In genomic region chr12:47071241-47071852, GRCh38 we compare ENCODE assay signal across 8 cellular contexts. TPM values are rescaled to one million over a fixed set of nuclear protein-coding genes. Genes with fewer than 3 reads are reported as not detected.
DNase-seq lines count a peak whose midpoint lies in the region; ATAC-seq and TF ChIP-seq lines count a peak whose summit lies in the region.

No MANE protein-coding gene starts in this region.

- H3K4me3 ChIP-seq in AG04449 (ENCODE audit: low read depth, low read length), result no peak overlapping the region
- no peak overlapping the region for H3K4me3 ChIP-seq in Panc1 (ENCODE audit: low read depth in 2 of 2, low read length in 2 of 2)

- peak; percentile 54 for ATAC-seq in Panc1
- ATAC-seq in HG03159 (IDR thresholded peaks at IDR 0.05; ENCODE audit: unreplicated experiment), result no peak

- CTCF ChIA-PET in AG04449 (lab: Yijun Ruan, JAX), result interaction anchor here (0.7 to 4.8 kb wide), 13 partner anchors 8 to 636 kb away, joined by 3 to 29 read pairs (median 3); partner anchors contain the start of genes AMIGO2 and PCED1B
- CTCF ChIA-PET in Panc1 (lab: Charles Lee), result interaction anchor here (0.6 to 2.4 kb wide), 3 partner anchors 12 to 94 kb away, joined by 5 to 13 read pairs (median 7); no protein-coding TSS in a partner anchor

- no peaks in the 10 kb centered on the region for H3K9me3 Mint-ChIP-seq in activated T-helper 1 cell treated with anti-CD3 and anti-CD28 coated beads, Interleukin-12 subunit alpha, Interleukin-12 subunit beta, Interleukin-2, Interleukin-4 antibody, amounts not matched to agents 30 ng/mL and 10 ng/mL and 1 ng/mL, durations not matched to agents 14 hours and 24 hours and 36 hours

- H3K4me1 ChIP-seq in Panc1 (ENCODE audit: control insufficient read depth, insufficient read depth, low read length), result peaks cover 3% of the 10 kb centered on the region; the same call in 1 of the 2 replicates

- no peak overlapping the region for H3K27ac ChIP-seq in Panc1 (ENCODE audit: low read length)

- peaks cover 1% of the 10 kb centered on the region for H3K27me3 Mint-ChIP-seq in activated T-helper 1 cell treated with anti-CD3 and anti-CD28 coated beads, Interleukin-12 subunit alpha, Interleukin-12 subunit beta, Interleukin-2, Interleukin-4 antibody, amounts not matched to agents 30 ng/mL and 10 ng/mL and 1 ng/mL, durations not matched to agents 14 hours and 24 hours and 36 hours (ENCODE audit: insufficient read depth)

- no peaks in the 10 kb centered on the region for H3K27me3 ChIP-seq in Panc1 (ENCODE audit: control insufficient read depth, insufficient read depth, low read length)

- DNase-seq in AG04449 (ENCODE audit: low read depth, low spot score), result no peak
- peak; percentile 30 for DNase-seq in GM13977 (ENCODE audit: low spot score)
- DNase-seq in Panc1 (ENCODE audit: low read depth, low spot score), result no peak
- peak; percentile 29 for DNase-seq in glomerular visceral epithelial cell (ENCODE audit: extremely low spot score)
- no peak for DNase-seq in NCI-H2029 treated with DMSO at 0.1 percent for 48 hours (lab: John Stamatoyannopoulos, UW)
- no peak for DNase-seq in middle frontal gyrus (ENCODE audit: extremely low spot score, low spot score)
- DNase-seq in activated T-helper 1 cell treated with anti-CD3 and anti-CD28 coated beads, Interleukin-12 subunit alpha, Interleukin-12 subunit beta, Interleukin-2, Interleukin-4 antibody, amounts not matched to agents 30 ng/mL and 10 ng/mL and 1 ng/mL, durations not matched to agents 14 hours and 24 hours and 36 hours (ENCODE audit: low spot score), result no peak

- peaks cover 2% of the 10 kb centered on the region for H3K36me3 Mint-ChIP-seq in activated T-helper 1 cell treated with anti-CD3 and anti-CD28 coated beads, Interleukin-12 subunit alpha, Interleukin-12 subunit beta, Interleukin-2, Interleukin-4 antibody, amounts not matched to agents 30 ng/mL and 10 ng/mL and 1 ng/mL, durations not matched to agents 14 hours and 24 hours and 36 hours (ENCODE audit: low read depth)

- in situ Hi-C loops in GM13977 (cut with MboI; ENCODE audit: low pct_unique_long_range_greater_than_20kb, low sequenced_read_pairs, unreplicated experiment) (no loop called here), Panc1 (cut with HindIII; ENCODE audit: low pct_unique_long_range_greater_than_20kb, low sequenced_read_pairs) (no loop called here)

- no TSS peak for BruUV-seq in Panc1 (replicated peaks; lab: Mats Ljungman, UMichigan)

- POLR2A ChIA-PET in AG04449 (lab: Yijun Ruan, JAX), result interaction anchor here (0.6 to 1.1 kb wide), 2 partner anchors 9 to 24 kb away, joined by 4 read pairs; partner anchors contain the start of genes AMIGO2 and PCED1B
- POLR2A ChIA-PET in Panc1 (lab: Charles Lee), result no interaction called here

- no peak overlapping the region for H3K27ac Mint-ChIP-seq in activated T-helper 1 cell treated with anti-CD3 and anti-CD28 coated beads, Interleukin-12 subunit alpha, Interleukin-12 subunit beta, Interleukin-2, Interleukin-4 antibody, amounts not matched to agents 30 ng/mL and 10 ng/mL and 1 ng/mL, durations not matched to agents 14 hours and 24 hours and 36 hours

- peak; percentile 17 for TF ChIP-seq CTCF in AG04449 (IDR thresholded peaks at IDR 0.05; ENCODE audit: insufficient read depth, low read length, missing control alignments)
- peak; percentile 51 for TF ChIP-seq CTCF in GM13977 (IDR thresholded peaks at IDR 0.05; ENCODE audit: extremely low read depth, insufficient read depth, missing control alignments)
- TF ChIP-seq CTCF in Panc1 (IDR thresholded peaks at IDR 0.05), result peak; percentile 82

- H3K4me1 Mint-ChIP-seq in activated T-helper 1 cell treated with anti-CD3 and anti-CD28 coated beads, Interleukin-12 subunit alpha, Interleukin-12 subunit beta, Interleukin-2, Interleukin-4 antibody, amounts not matched to agents 30 ng/mL and 10 ng/mL and 1 ng/mL, durations not matched to agents 14 hours and 24 hours and 36 hours (ENCODE audit: low read depth), result peaks cover 6% of the 10 kb centered on the region

- no peaks in the 10 kb centered on the region for H3K9me3 ChIP-seq in Panc1 (ENCODE audit: control insufficient read depth, insufficient read depth, low read depth, low read length)

- intact Hi-C loops in Panc1 (cut with micrococcal nuclease; ENCODE audit: unreplicated experiment), result no loop called here
- intact Hi-C loops in activated T-helper 1 cell treated with anti-CD3 and anti-CD28 coated beads, Interleukin-12 subunit alpha, Interleukin-12 subunit beta, Interleukin-2, Interleukin-4 antibody, amounts not matched to agents 30 ng/mL and 10 ng/mL and 1 ng/mL, durations not matched to agents 14 hours and 24 hours and 36 hours (cut with micrococcal nuclease), result loop anchor here (1.0 kb wide), 1 partner anchor 8 kb away; the partner anchor contains the start of genes AMIGO2 and PCED1B

- no peak overlapping the region for H3K4me3 Mint-ChIP-seq in activated T-helper 1 cell treated with anti-CD3 and anti-CD28 coated beads, Interleukin-12 subunit alpha, Interleukin-12 subunit beta, Interleukin-2, Interleukin-4 antibody, amounts not matched to agents 30 ng/mL and 10 ng/mL and 1 ng/mL, durations not matched to agents 14 hours and 24 hours and 36 hours

- H3K36me3 ChIP-seq in Panc1 (ENCODE audit: control insufficient read depth, insufficient read depth, low read length), result no peaks in the 10 kb centered on the region

RNA-seq across cellular contexts. Expression of gene PCED1B, which starts 8.1 kb away (rescaled TPM):
- total RNA-seq in Panc1 (2021; ENCODE audit: unreplicated experiment), result 0.82 TPM
- 0.99 TPM for polyA plus RNA-seq in Panc1 (2012; ENCODE audit: insufficient read length)
- total RNA-seq in activated T-helper 1 cell treated with anti-CD3 and anti-CD28 coated beads, Interleukin-12 subunit alpha, Interleukin-12 subunit beta, Interleukin-2, Interleukin-4 antibody, amounts not matched to agents 30 ng/mL and 10 ng/mL and 1 ng/mL, durations not matched to agents 14 hours and 24 hours and 36 hours, result 50.8 and 55.5 TPM in 2 replicates

RNA-seq across cellular contexts. Expression of gene AMIGO2, which starts 8.4 kb away (rescaled TPM):
- total RNA-seq in Panc1 (2021; ENCODE audit: unreplicated experiment), result 21.8 TPM
- polyA plus RNA-seq in Panc1 (2012; ENCODE audit: insufficient read length), result 12.4 TPM
- total RNA-seq in activated T-helper 1 cell treated with anti-CD3 and anti-CD28 coated beads, Interleukin-12 subunit alpha, Interleukin-12 subunit beta, Interleukin-2, Interleukin-4 antibody, amounts not matched to agents 30 ng/mL and 10 ng/mL and 1 ng/mL, durations not matched to agents 14 hours and 24 hours and 36 hours, result 11.6 and 12.5 TPM in 2 replicates

Comparison
In these comparisons a context has a peak if more than half of its experiments do, and no peak if none do; other contexts are left out.
1. DNase-seq: peak in GM13977 (single experiment) and glomerular visceral epithelial cell (single experiment); none in AG04449 (single experiment), Panc1 (single experiment), NCI-H2029 treated with DMSO at 0.1 percent for 48 hours (single experiment), middle frontal gyrus (single experiment) and activated T-helper 1 cell treated with anti-CD3 and anti-CD28 coated beads, Interleukin-12 subunit alpha, Interleukin-12 subunit beta, Interleukin-2, Interleukin-4 antibody, amounts not matched to agents 30 ng/mL and 10 ng/mL and 1 ng/mL, durations not matched to agents 14 hours and 24 hours and 36 hours (single experiment).
2. CTCF ChIP-seq: peak in every context shown above with its lines; median percentile 82 in Panc1; 51 in GM13977; 17 in AG04449.
3. RNA of gene PCED1B, which starts 8.1 kb away (total RNA-seq): 50.8 to 55.5 TPM in activated T-helper 1 cell treated with anti-CD3 and anti-CD28 coated beads, Interleukin-12 subunit alpha, Interleukin-12 subunit beta, Interleukin-2, Interleukin-4 antibody, amounts not matched to agents 30 ng/mL and 10 ng/mL and 1 ng/mL, durations not matched to agents 14 hours and 24 hours and 36 hours; 0.82 TPM in Panc1 (single experiment); every median in the first group is over 10 times any median in the second.